In genomic region chrX:107571296-107571998, GRCh38 we compare ENCODE assay signal across 13 cellular contexts. TPM values are rescaled to one million over a fixed set of nuclear protein-coding genes. Genes with fewer than 3 reads are reported as not detected.
DNase-seq lines count a peak whose midpoint lies in the region; ATAC-seq, FAIRE-seq and TF ChIP-seq lines count a peak whose summit lies in the region.
"Had no signal": no experiment of that assay in that cellular context is flagged by ENCODE, and none has a peak within 500 bp of the region (broad histone marks: within the 10 kb centered on the region; RNA-seq: fewer than 3 reads in every experiment).

No MANE protein-coding gene starts in this region.

- 0 out of 2 replicates have a peak, but pooled peaks cover 2% of the 10 kb centered on the region for H3K9me3 ChIP-seq in MG63
- H3K9me3 ChIP-seq: upper lobe of left lung had no signal

- no peak for FAIRE-seq in urothelium cell line (lab: Jason Lieb, UNC)
- FAIRE-seq: endometrium had no signal

- intact Hi-C loops in cardiac septum (cut with DNase I): no loop called here

- no peaks in the 10 kb centered on the region for H3K27me3 ChIP-seq in MG63
- H3K27me3 ChIP-seq: upper lobe of left lung had no signal

- TF ChIP-seq CTCF in choroid plexus epithelial cell (conservative IDR thresholded peaks at IDR 0.05; ENCODE audit: low read depth, low read length): no peak

- DNase-seq in EH (ENCODE audit: low read depth) (peak; percentile 95), MG63 (peak; percentile 93), choroid plexus epithelial cell (ENCODE audit: low read depth) (peak; percentile 84), occipital lobe (lab: John Stamatoyannopoulos, UW) (peak; percentile 34), cardiac septum (ENCODE audit: low spot score) (no peak), HuH-7 (ENCODE audit: low spot score) (no peak), urothelium cell line (ENCODE audit: low spot score) (no peak)
- DNase-seq: GF-D8; midbrain; stimulated activated CD4-positive, alpha-beta T cell treated with anti-CD3 and anti-CD28 coated beads, Interleukin-1b, Interleukin-23, amount 100 ng/mL, for 48 hours; upper lobe of left lung had no signal

- no peaks in the 10 kb centered on the region for H3K36me3 ChIP-seq in MG63
- H3K36me3 ChIP-seq: upper lobe of left lung had no signal

- ATAC-seq in GM21526 (IDR thresholded peaks at IDR 0.05; ENCODE audit: low FRiP score, unreplicated experiment): no peak

- H3K4me3 ChIP-seq in MG63: no peak overlapping the region
- H3K4me3 ChIP-seq in choroid plexus epithelial cell (ENCODE audit: low read depth, low read length): no peak overlapping the region
- H3K4me3 ChIP-seq: upper lobe of left lung had no signal

RNA-seq across cellular contexts. Expression of gene PRPS1, which starts 56.9 kb away (rescaled TPM):
- total RNA-seq in MG63 (2014; rRNA removed; shearing (Covaris generic); ENCODE audit: low replicate concordance): 190 and 311 TPM in 2 replicates
- total RNA-seq in occipital lobe: 22.9 TPM
- total RNA-seq in cardiac septum: 22.7 TPM

Comparison
In these comparisons a context has a peak if more than half of its experiments do, and no peak if none do; other contexts are left out.
1. DNase-seq: peak in EH (single experiment), MG63 (single experiment), choroid plexus epithelial cell (single experiment) and occipital lobe (single experiment); none in cardiac septum (single experiment), HuH-7 (single experiment) and urothelium cell line (single experiment).